ENCODE assay signal across 8 cellular contexts in genomic region chr20:46324960-46325703, GRCh38. TPM values are rescaled to one million over a fixed set of nuclear protein-coding genes. Genes with fewer than 3 reads are reported as not detected.
DNase-seq lines count a peak whose midpoint lies in the region; ATAC-seq and TF ChIP-seq lines count a peak whose summit lies in the region.

No MANE protein-coding gene starts in this region.

- no peaks in the 10 kb centered on the region for H3K4me1 ChIP-seq in OCI-LY3 (ENCODE audit: low read length)
- H3K4me1 ChIP-seq in foreskin keratinocyte, result no peaks in the 10 kb centered on the region

- peak; percentile 36 for TF ChIP-seq CTCF in GM06990 (IDR thresholded peaks at IDR 0.05; ENCODE audit: insufficient read depth, low read length, poor library complexity, severe bottlenecking)
- TF ChIP-seq CTCF in OCI-LY3 (IDR thresholded peaks at IDR 0.05; ENCODE audit: low read depth, low read length), result peak; percentile 42
- peak; percentile 57 for TF ChIP-seq CTCF in foreskin keratinocyte (conservative IDR thresholded peaks at IDR 0.05)

- no peak overlapping the region for H3K27ac ChIP-seq in OCI-LY3 (ENCODE audit: low read length)
- no peak overlapping the region for H3K27ac ChIP-seq in foreskin keratinocyte

- H3K27me3 ChIP-seq in GM06990 (replicated peaks; ENCODE audit: control insufficient read depth, insufficient read depth, low read length), result peaks cover 4% of the 10 kb centered on the region
- peaks cover 62% of the 10 kb centered on the region for H3K27me3 ChIP-seq in OCI-LY3 (ENCODE audit: low read depth, low read length)
- H3K27me3 ChIP-seq in foreskin keratinocyte, result peaks cover 73% of the 10 kb centered on the region

- no peaks in the 10 kb centered on the region for H3K4me1 Mint-ChIP-seq in activated naive CD8-positive, alpha-beta T cell treated with anti-CD3 and anti-CD28 coated beads for 36 hours

- H3K36me3 ChIP-seq in GM06990 (ENCODE audit: control insufficient read depth, insufficient read depth, low read length), result no peaks in the 10 kb centered on the region
- no peaks in the 10 kb centered on the region for H3K36me3 ChIP-seq in OCI-LY3 (replicated peaks; ENCODE audit: low read depth, low read length)

- H3K9me3 Mint-ChIP-seq in activated naive CD8-positive, alpha-beta T cell treated with anti-CD3 and anti-CD28 coated beads for 36 hours, result no peaks in the 10 kb centered on the region

- no peak overlapping the region for H2AFZ ChIP-seq in OCI-LY3 (ENCODE audit: low read depth, low read length)

- no peaks in the 10 kb centered on the region for H4K20me1 ChIP-seq in OCI-LY3 (ENCODE audit: insufficient read depth, low read length)

- no peak overlapping the region for H3K4me3 Mint-ChIP-seq in activated naive CD8-positive, alpha-beta T cell treated with anti-CD3 and anti-CD28 coated beads for 36 hours

- H3K27ac Mint-ChIP-seq in activated naive CD8-positive, alpha-beta T cell treated with anti-CD3 and anti-CD28 coated beads for 36 hours, result no peak overlapping the region

- peaks cover 16% of the 10 kb centered on the region for H3K27me3 Mint-ChIP-seq in activated naive CD8-positive, alpha-beta T cell treated with anti-CD3 and anti-CD28 coated beads for 36 hours

- H3K36me3 Mint-ChIP-seq in activated naive CD8-positive, alpha-beta T cell treated with anti-CD3 and anti-CD28 coated beads for 36 hours, result no peaks in the 10 kb centered on the region

- DNase-seq in AG08396 (ENCODE audit: low spot score), result peak; percentile 50
- no peak for DNase-seq in GM06990 (ENCODE audit: extremely low read depth, insufficient read length)
- no peak for DNase-seq in foreskin keratinocyte
- DNase-seq in activated naive CD8-positive, alpha-beta T cell treated with anti-CD3 and anti-CD28 coated beads for 36 hours, result no peak

- ATAC-seq in foreskin keratinocyte (peak; percentile 59), GM21526 (IDR thresholded peaks at IDR 0.05; ENCODE audit: low FRiP score, unreplicated experiment) (no peak), GM19351 (IDR thresholded peaks at IDR 0.05; ENCODE audit: unreplicated experiment) (no peak), HG03108 (IDR thresholded peaks at IDR 0.05; ENCODE audit: unreplicated experiment) (no peak)

- H3K4me3 ChIP-seq in GM06990 (replicated peaks; ENCODE audit: low read depth, low read length) (no peak overlapping the region), OCI-LY3 (ENCODE audit: low read length) (no peak overlapping the region)

- H3K4me2 ChIP-seq in OCI-LY3 (ENCODE audit: low read length), result no peak overlapping the region

- H3K79me2 ChIP-seq in OCI-LY3 (ENCODE audit: low read length), result no peaks in the 10 kb centered on the region

- no peak overlapping the region for H3K9ac ChIP-seq in OCI-LY3 (ENCODE audit: low read length)

- no peaks in the 10 kb centered on the region for H3K9me3 ChIP-seq in OCI-LY3 (ENCODE audit: insufficient read depth, low read length)

RNA-seq across cellular contexts. Expression of gene CDH22, which starts 16.8 kb away (rescaled TPM):
- not detected in 2 replicates for total RNA-seq in foreskin keratinocyte
- polyA plus RNA-seq in foreskin keratinocyte, result not detected in 2 replicates
- total RNA-seq in activated naive CD8-positive, alpha-beta T cell treated with anti-CD3 and anti-CD28 coated beads for 36 hours, result under 1 TPM in 1 of 2 experiments, not detected in 1; 0.12 TPM
